In genomic region chr1:94971491-94971924, GRCh38 we compare ENCODE assay signal across 10 cellular contexts. TPM values are rescaled to one million over a fixed set of nuclear protein-coding genes. Genes with fewer than 3 reads are reported as not detected.
DNase-seq lines count a peak whose midpoint lies in the region; ATAC-seq and TF ChIP-seq lines count a peak whose summit lies in the region.
"Had no signal": no experiment of that assay in that cellular context is flagged by ENCODE, and none has a peak within 500 bp of the region (broad histone marks: within the 10 kb centered on the region; RNA-seq: fewer than 3 reads in every experiment).

No MANE protein-coding gene starts in this region.

- H3K9ac ChIP-seq in IMR-90 (ENCODE audit: low read depth, low read length), result no peak overlapping the region
- H3K9ac ChIP-seq in mesenchymal stem cell (ENCODE audit: low read length), result peak overlapping the region; percentile 0

- H3K27me3 ChIP-seq in IMR-90 (ENCODE audit: control insufficient read depth, insufficient read depth, low read length), result no peaks in the 10 kb centered on the region
- H3K27me3 ChIP-seq in mesenchymal stem cell (ENCODE audit: control insufficient read depth in 1 of 2, insufficient read depth in 1 of 2, low read length in 2 of 2), result no peaks in the 10 kb centered on the region

- TF ChIP-seq RAD21 in IMR-90 (IDR thresholded peaks at IDR 0.05; ENCODE audit: low read length), result no peak

- in situ Hi-C loops in IMR-90 (cut with MboI; ENCODE audit: low sequenced_read_pairs), result no loop called here

- no peaks in the 10 kb centered on the region for H4K20me1 ChIP-seq in IMR-90 (ENCODE audit: insufficient read depth, low read length)

- CTCF ChIA-PET in IMR-90 (lab: Yijun Ruan, JAX), result no interaction called here

- BruUV-seq in IMR-90 (replicated peaks; lab: Mats Ljungman, UMichigan), result no TSS peak

- 0 out of 2 replicates have a peak, but pooled peaks cover 2% of the 10 kb centered on the region for H3K9me1 ChIP-seq in IMR-90 (ENCODE audit: insufficient read depth, low read length)

- peak overlapping the region; percentile 49 for H2AFZ ChIP-seq in IMR-90 (replicated peaks; ENCODE audit: low read length, poor library complexity)
- H2AFZ ChIP-seq in mesenchymal stem cell (ENCODE audit: low read depth, low read length), result no peak overlapping the region

- H4K5ac ChIP-seq in IMR-90 (ENCODE audit: low read depth, low read length), result peak overlapping the region; percentile 47; the same call in 1 of the 2 replicates

- H2BK120ac ChIP-seq in IMR-90 (ENCODE audit: low read depth, low read length), result peak overlapping the region; percentile 91
- H2BK120ac ChIP-seq in mesenchymal stem cell (ENCODE audit: low read depth, low read length), result no peak overlapping the region

- POLR2A ChIA-PET in IMR-90 (lab: Charles Lee; ENCODE audit: unreplicated experiment), result interaction anchor here (0.5 kb wide), 1 partner anchor 168 kb away, joined by 7 read pairs; no protein-coding TSS in a partner anchor

- H2AK9ac ChIP-seq in IMR-90 (replicated peaks; ENCODE audit: low read depth, low read length, poor library complexity), result peak overlapping the region; percentile 67

- WGBS in IMR-90 (ENCODE audit: extremely low coverage in 2 of 2, insufficient read length in 1 of 2), 2 experiments, result no CpG with 5 or more reads among the region's 6 CpGs
- WGBS in mesenchymal stem cell, result 47% methylated on average over 3 of the region's 6 CpGs

- H2BK12ac ChIP-seq in mesenchymal stem cell (ENCODE audit: low read length in 2 of 2), result peak overlapping the region in 1 of 2 experiments; percentile 78

- H2BK15ac ChIP-seq in IMR-90 (ENCODE audit: low read depth, low read length) (peak overlapping the region; percentile 75; the same call in 2 of the 3 replicates), mesenchymal stem cell (ENCODE audit: low read depth, poor library complexity, severe bottlenecking) (no peak overlapping the region)

- H3K18ac ChIP-seq in IMR-90 (ENCODE audit: low read depth, low read length) (peak overlapping the region; percentile 54; the same call in 1 of the 2 replicates), mesenchymal stem cell (ENCODE audit: low read depth in 1 of 2, low read length in 2 of 2) (no peak overlapping the region)

- peak overlapping the region; percentile 54 for H3K27ac ChIP-seq in IMR-90 (ENCODE audit: insufficient read depth, low read length)
- no peak overlapping the region for H3K27ac ChIP-seq in mesenchymal stem cell (ENCODE audit: low read length, poor library complexity, severe bottlenecking)

- H3K14ac ChIP-seq in IMR-90 (replicated peaks; ENCODE audit: low read depth, low read length), result peak overlapping the region; percentile 87
- no peak overlapping the region for H3K14ac ChIP-seq in mesenchymal stem cell (ENCODE audit: low read length in 2 of 2)

- peak overlapping the region; percentile 90 for H2BK20ac ChIP-seq in IMR-90 (ENCODE audit: low read depth, low read length)

- no peak for TF ChIP-seq POLR2A in IMR-90 (IDR thresholded peaks at IDR 0.05; ENCODE audit: low read depth, low read length)

- dilution Hi-C loops in IMR-90 (cut with HindIII; ENCODE audit: low sequenced_read_pairs, unreplicated experiment), result no loop called here

- intact Hi-C loops in IMR-90 (cut with micrococcal nuclease), result loop anchor here (5.0 kb wide), 1 partner anchor 41 kb away; no protein-coding TSS in a partner anchor

- peak overlapping the region; percentile 93 for H3K4ac ChIP-seq in IMR-90 (ENCODE audit: low read depth, low read length)
- H3K4ac ChIP-seq in mesenchymal stem cell (ENCODE audit: low read depth in 1 of 2, low read length in 2 of 2), result peak overlapping the region in 1 of 2 experiments; percentile 50

- H3K36me3 ChIP-seq in IMR-90 (ENCODE audit: control insufficient read depth, insufficient read depth, low read length) (no peaks in the 10 kb centered on the region), mesenchymal stem cell (ENCODE audit: control insufficient read depth in 1 of 2, insufficient read depth in 2 of 2, low read depth in 1 of 2, low read length in 2 of 2) (no peaks in the 10 kb centered on the region)

- H3K9me3 ChIP-seq in IMR-90 (ENCODE audit: control insufficient read depth, insufficient read depth, low read length) (no peaks in the 10 kb centered on the region), mesenchymal stem cell (ENCODE audit: control insufficient read depth, low read length) (no peaks in the 10 kb centered on the region)

- TF ChIP-seq CTCF in IMR-90 (conservative IDR thresholded peaks at IDR 0.05; ENCODE audit: low read depth, low read length) (no peak), choroid plexus epithelial cell (conservative IDR thresholded peaks at IDR 0.05; ENCODE audit: low read depth, low read length) (no peak)

- ATAC-seq in IMR-90 (ENCODE audit: low read depth) (peak; percentile 64), GM18909 (IDR thresholded peaks at IDR 0.05; ENCODE audit: poor library complexity, unreplicated experiment) (no peak)
- no peak for ATAC-seq in stimulated activated naive CD8-positive, alpha-beta T cell treated with anti-CD3 and anti-CD28 coated beads, Interleukin-15, Interleukin-2, amounts not matched to agents 100 U/mL and 50 U/mL, for 24 hours
- ATAC-seq: natural killer cell had no signal

- H2AK5ac ChIP-seq in IMR-90 (ENCODE audit: low read depth, low read length) (peak overlapping the region; percentile 89; the same call in 1 of the 2 replicates), mesenchymal stem cell (ENCODE audit: low read length, severe bottlenecking) (no peak overlapping the region)

- H4K8ac ChIP-seq in IMR-90 (ENCODE audit: low read depth in 2 of 2, low read length in 2 of 2) (peak overlapping the region; percentile 36 to 85), mesenchymal stem cell (ENCODE audit: low read length) (no peak overlapping the region)

- peak overlapping the region; percentile 46; the same call in 1 of the 2 replicates for H3K56ac ChIP-seq in IMR-90 (ENCODE audit: extremely low read depth, insufficient read depth, low read length)

- peak overlapping the region; percentile 51 for H3K4me2 ChIP-seq in IMR-90 (ENCODE audit: low read depth, low read length)
- H3K4me2 ChIP-seq in mesenchymal stem cell (ENCODE audit: low read length, poor library complexity, severe bottlenecking), result no peak overlapping the region

- no peak overlapping the region for H3K4me3 ChIP-seq in IMR-90 (ENCODE audit: insufficient read depth, low read depth, low read length)
- no peak overlapping the region for H3K4me3 ChIP-seq in choroid plexus epithelial cell (ENCODE audit: low read depth, low read length)
- H3K4me3 ChIP-seq in mesenchymal stem cell (ENCODE audit: insufficient read depth in 1 of 2, low read depth in 1 of 2, low read length in 2 of 2), result no peak overlapping the region

- DNase-seq in 8988T (peak; percentile 27), IMR-90 (peak; percentile 85), choroid plexus epithelial cell (ENCODE audit: low read depth) (peak; percentile 49), mesenchymal stem cell (no peak), hippocampal formation (lab: John Stamatoyannopoulos, UW) (no peak), T-helper 9 cell (no peak)
- DNase-seq in stimulated activated naive CD8-positive, alpha-beta T cell treated with anti-CD3 and anti-CD28 coated beads, Interleukin-15, Interleukin-2, amounts not matched to agents 100 U/mL and 50 U/mL, for 24 hours, result no peak
- DNase-seq: aorta, natural killer cell had no signal

- H3K23ac ChIP-seq in IMR-90 (ENCODE audit: low read depth, low read length), result peak overlapping the region; percentile 37; the same call in 1 of the 2 replicates
- no peak overlapping the region for H3K23ac ChIP-seq in mesenchymal stem cell (ENCODE audit: low read length in 2 of 2)

- peaks cover 14% of the 10 kb centered on the region for H3K4me1 ChIP-seq in IMR-90 (ENCODE audit: control insufficient read depth, insufficient read depth, low read length)
- H3K4me1 ChIP-seq in mesenchymal stem cell (ENCODE audit: control insufficient read depth, insufficient read depth, low read depth, low read length), result peaks cover 8% of the 10 kb centered on the region

- no peaks in the 10 kb centered on the region; a peak in 1 of 4 replicates for H3K79me1 ChIP-seq in IMR-90 (ENCODE audit: low read depth in 1 of 2, low read length in 2 of 2)
- no peaks in the 10 kb centered on the region for H3K79me1 ChIP-seq in mesenchymal stem cell (replicated peaks; ENCODE audit: low read length, poor library complexity, severe bottlenecking)

- peak overlapping the region; percentile 73 for H2BK5ac ChIP-seq in IMR-90 (ENCODE audit: low read depth, low read length, poor library complexity, severe bottlenecking)
- H2BK5ac ChIP-seq in mesenchymal stem cell (ENCODE audit: low read depth, low read length, poor library complexity, severe bottlenecking), result no peak overlapping the region

- peak overlapping the region; percentile 73 for H4K91ac ChIP-seq in IMR-90 (ENCODE audit: insufficient read depth, low read depth, low read length)
- H4K91ac ChIP-seq in mesenchymal stem cell (ENCODE audit: low read length), result no peak overlapping the region

TF ChIP-seq in IMR-90, 13 proteins besides CTCF, POLR2A, EP300 and RAD21:
- TF ChIP-seq MAZ (IDR thresholded peaks at IDR 0.05; ENCODE audit: borderline replicate concordance, low read depth, low read length), result no peak
- TF ChIP-seq FOS (IDR thresholded peaks at IDR 0.05; ENCODE audit: low read depth, low read length), result peak; percentile 38; the same call in 1 of the 2 replicates

RNA-seq across cellular contexts. Expression of gene CNN3, which starts 44.6 kb away (rescaled TPM):
- total RNA-seq in IMR-90 (2012; rRNA removed), result 552 and 592 TPM in 2 replicates
- polyA plus RNA-seq in IMR-90 (2012; rRNA removed), result 214 and 249 TPM in 2 replicates
- 118 and 124 TPM in 2 replicates for polyA plus RNA-seq in IMR-90 (2012; cell fraction: cytosol; rRNA removed)
- 47.8 and 219 TPM in 2 replicates for polyA plus RNA-seq in IMR-90 (2012; cell fraction: nucleus; rRNA removed; ENCODE audit: low replicate concordance)
- 226 TPM for polyA plus RNA-seq in mesenchymal stem cell (2013, experiment 1 of 2)
- 232 TPM for polyA plus RNA-seq in mesenchymal stem cell (2013, experiment 2 of 2)

Comparison
In these comparisons a context has a peak if more than half of its experiments do, and no peak if none do; other contexts are left out.
1. DNase-seq: peak in 8988T (single experiment), IMR-90 (single experiment) and choroid plexus epithelial cell (single experiment); none in mesenchymal stem cell (single experiment), stimulated activated naive CD8-positive, alpha-beta T cell treated with anti-CD3 and anti-CD28 coated beads, Interleukin-15, Interleukin-2, amounts not matched to agents 100 U/mL and 50 U/mL, for 24 hours (single experiment), hippocampal formation (0 of 2) and T-helper 9 cell (single experiment).